8 cellular contexts compared by ENCODE assay signal in the genomic region with DNA sequence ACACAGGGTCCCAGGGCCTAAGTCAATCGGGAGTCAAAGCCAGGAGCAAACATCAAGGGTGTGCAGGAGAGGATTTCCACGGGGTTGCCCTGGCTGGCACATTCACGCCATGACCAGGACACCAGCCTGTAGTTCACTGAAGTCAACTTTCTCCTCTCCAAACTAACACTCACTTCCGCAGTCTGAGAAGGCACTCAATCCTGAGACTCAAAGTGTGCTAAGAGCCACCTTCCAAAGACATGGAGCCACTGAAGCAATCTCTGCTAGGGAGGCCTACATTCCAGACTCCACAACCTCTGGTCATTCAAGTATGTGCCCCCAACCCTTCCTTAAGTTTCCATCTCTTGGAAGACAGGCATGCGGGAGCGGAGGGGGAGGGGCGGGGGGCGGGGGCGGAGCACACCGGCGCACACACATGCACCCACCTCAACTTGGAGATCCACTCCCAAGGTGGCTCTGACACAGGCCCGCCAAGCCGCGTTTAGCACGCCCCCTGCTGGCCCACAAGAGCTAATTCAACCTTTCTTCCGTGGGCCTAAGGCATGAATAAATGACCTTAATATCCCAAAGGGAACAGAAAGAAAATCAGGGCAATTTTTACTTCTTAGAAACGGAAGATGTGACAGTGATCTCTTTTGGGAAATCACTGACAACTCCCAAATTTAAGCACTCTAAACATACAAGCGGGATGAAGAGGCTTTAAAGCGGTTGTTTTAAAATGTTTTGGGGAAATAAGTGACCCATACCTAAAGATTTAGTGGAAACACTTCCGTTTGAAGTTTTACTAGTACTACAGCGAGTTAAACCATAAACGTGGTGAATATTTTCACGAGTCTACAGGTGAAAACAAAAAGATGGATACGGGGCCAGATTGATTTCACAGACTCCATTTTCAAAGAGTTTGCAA. TPM values are rescaled to one million over a fixed set of nuclear protein-coding genes. Genes with fewer than 3 reads are reported as not detected.
DNase-seq lines count a peak whose midpoint lies in the region; ATAC-seq, FAIRE-seq and TF ChIP-seq lines count a peak whose summit lies in the region.

No MANE protein-coding gene starts in this region.

- H3K4me3 ChIP-seq in GM12865 (ENCODE audit: low read depth, low read length) (no peak overlapping the region), NB4 (ENCODE audit: low read depth, low read length) (no peak overlapping the region), astrocyte (ENCODE audit: insufficient read depth, low read depth, low read length) (no peak overlapping the region)

- H2AFZ ChIP-seq in astrocyte (ENCODE audit: low read depth, low read length) = no peak overlapping the region

- peaks cover 3% of the 10 kb centered on the region for H3K27me3 ChIP-seq in astrocyte (ENCODE audit: insufficient read depth, low read length)

- FAIRE-seq in astrocyte (lab: Jason Lieb, UNC) = no peak

- no peak for TF ChIP-seq POLR2A in NB4 (IDR thresholded peaks at IDR 0.05; ENCODE audit: extremely low read depth, insufficient read length)

- peaks cover 4% of the 10 kb centered on the region for H3K4me1 ChIP-seq in astrocyte (ENCODE audit: insufficient read depth, low read length)

- POLR2A ChIA-PET in T-cell (lab: Charles Lee) = no interaction called here

- H3K9ac ChIP-seq in astrocyte (ENCODE audit: low read length) = no peak overlapping the region

- no peak overlapping the region for H3K27ac Mint-ChIP-seq in T-cell
- H3K27ac Mint-ChIP-seq in astrocyte (ENCODE audit: unreplicated experiment) = no peak overlapping the region

- H3K4me1 Mint-ChIP-seq in T-cell (peaks cover 12 to 16% (median 15%) of the 10 kb centered on the region in 3 donors), astrocyte (ENCODE audit: low read depth, unreplicated experiment) (peaks cover 2% of the 10 kb centered on the region)

- H3K36me3 Mint-ChIP-seq in T-cell = no peaks in the 10 kb centered on the region
- H3K36me3 Mint-ChIP-seq in astrocyte (ENCODE audit: low read depth, unreplicated experiment) = peaks cover 3% of the 10 kb centered on the region

- CTCF ChIA-PET in T-cell (lab: Charles Lee) = interaction anchor here (0.5 to 1.5 kb wide), 3 partner anchors 8 to 21 kb away, joined by 3 to 7 read pairs (median 4); no protein-coding TSS in a partner anchor

- no peaks in the 10 kb centered on the region for H3K36me3 ChIP-seq in astrocyte (ENCODE audit: insufficient read depth, low read length)

- H3K27me3 Mint-ChIP-seq in T-cell (peaks cover 4 to 5% of the 10 kb centered on the region in 2 donors), astrocyte (ENCODE audit: low read depth, unreplicated experiment) (peaks cover 6% of the 10 kb centered on the region)

- H3K27ac ChIP-seq in astrocyte (ENCODE audit: low read depth, low read length) = no peak overlapping the region

- H3K4me3 Mint-ChIP-seq in T-cell (peak overlapping the region; percentile 40 to 57 (median 57)), astrocyte (ENCODE audit: unreplicated experiment) (no peak overlapping the region)

- ATAC-seq in T-cell (replicated peaks in 1 of 4) (no peak), GM21717 (IDR thresholded peaks at IDR 0.05; ENCODE audit: unreplicated experiment) (no peak), GM18520 (IDR thresholded peaks at IDR 0.05; ENCODE audit: unreplicated experiment) (no peak)

- TF ChIP-seq CTCF in GM12865 (IDR thresholded peaks at IDR 0.05; ENCODE audit: insufficient read depth, low read depth, low read length, missing control alignments) (peak; percentile 83), NB4 (IDR thresholded peaks at IDR 0.05; ENCODE audit: low read depth, low read length) (peak; percentile 69), astrocyte (IDR thresholded peaks at IDR 0.05; ENCODE audit: insufficient read depth, low read depth, low read length) (peak; percentile 64)

- no peaks in the 10 kb centered on the region for H4K20me1 ChIP-seq in astrocyte (ENCODE audit: insufficient read depth, low read length)

- H3K9me3 ChIP-seq in astrocyte (ENCODE audit: insufficient read depth, low read depth, low read length) = no peaks in the 10 kb centered on the region

- H3K9me3 Mint-ChIP-seq in T-cell = no peaks in the 10 kb centered on the region
- H3K9me3 Mint-ChIP-seq in astrocyte (ENCODE audit: unreplicated experiment) = peaks cover 8% of the 10 kb centered on the region

- no peak overlapping the region for H3K4me2 ChIP-seq in astrocyte (ENCODE audit: low read length)

- no peaks in the 10 kb centered on the region for H3K79me2 ChIP-seq in astrocyte (ENCODE audit: insufficient read depth, low read length)

- DNase-seq in GM12865 (ENCODE audit: low read depth) (peak; percentile 77), NB4 (ENCODE audit: low read depth) (peak; percentile 73), T-cell (peak in 27 of 34 experiments; percentile 13 to 55 (median 41)), astrocyte (ENCODE audit: low read depth) (peak; percentile 8), iPS DF 19.7 (ENCODE audit: low read depth, low spot score) (peak; percentile 7)
- peak; percentile 25 to 43 (median 34) for DNase-seq in stimulated activated CD4-positive, alpha-beta T cell treated with anti-CD3 and anti-CD28 coated beads, Interleukin-1b, Interleukin-23, amount 100 ng/mL, for 24 hours (ENCODE audit: low read depth in 4 of 4, low spot score in 1 of 4)

RNA-seq across cellular contexts. Expression of gene OTUD7A, which starts 2.7 kb away (rescaled TPM):
- total RNA-seq in T-cell = 1 to 10 TPM in 4 of 5 donors, under 1 TPM in 1; 0.90 to 5.7 (median 4.4) TPM
- total RNA-seq in astrocyte = 0.98 and 1.3 TPM in 2 replicates

Comparison
In these comparisons a context has a peak if more than half of its experiments do, and no peak if none do; other contexts are left out.
1. DNase-seq: peak in every context shown above with its lines; median percentile 77 in GM12865; 73 in NB4; 41 in T-cell; 34 in stimulated activated CD4-positive, alpha-beta T cell treated with anti-CD3 and anti-CD28 coated beads, Interleukin-1b, Interleukin-23, amount 100 ng/mL, for 24 hours; 8 in astrocyte; 7 in iPS DF 19.7.